ENCODE assay signal across 8 cellular contexts in the genomic region with DNA sequence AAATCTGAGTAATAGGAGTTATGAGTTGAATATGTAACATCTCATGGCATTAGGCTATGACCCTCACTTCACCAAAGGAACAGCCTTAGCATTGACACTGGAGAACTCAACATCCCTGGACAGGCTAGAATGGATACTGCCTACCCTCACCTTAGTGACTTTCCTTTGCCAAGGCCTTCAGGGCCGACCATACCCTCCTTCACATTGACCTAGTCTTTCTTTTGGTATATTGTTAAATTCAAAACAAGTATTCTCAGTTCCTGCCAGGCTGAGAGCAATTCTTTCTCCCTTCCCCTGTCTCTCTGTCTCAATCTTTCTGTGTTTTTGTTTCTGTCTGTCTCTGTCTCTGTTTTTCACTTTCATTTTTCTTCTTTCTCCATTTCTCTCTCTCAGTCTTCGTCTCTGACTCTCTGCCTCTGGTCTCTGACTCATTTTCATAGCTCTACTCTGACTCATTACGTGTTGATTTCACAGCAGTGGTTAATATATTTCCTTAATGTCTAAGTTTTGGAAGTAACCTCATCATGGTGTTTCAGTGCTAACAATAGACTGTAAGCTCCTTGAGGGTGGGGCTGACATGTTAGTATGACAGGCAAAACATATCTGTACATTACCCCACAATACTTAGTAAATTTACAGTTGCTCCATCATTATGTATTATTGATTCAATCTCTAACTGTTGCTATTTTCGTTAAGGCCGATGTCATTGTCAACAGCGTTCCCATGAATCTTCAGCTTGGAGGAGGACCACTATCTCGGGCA. TPM values are rescaled to one million over a fixed set of nuclear protein-coding genes. Genes with fewer than 3 reads are reported as not detected.
A peak's percentile ranks its signal among the peaks of the same experiment; 100 is the strongest.
DNase-seq lines count a peak whose midpoint lies in the region; ATAC-seq and TF ChIP-seq lines count a peak whose summit lies in the region.

No MANE protein-coding gene starts in this region.

- H2AFZ ChIP-seq in fibroblast of lung (ENCODE audit: low read length), result peak overlapping the region; percentile 98

- no peaks in the 10 kb centered on the region for H3K27me3 ChIP-seq in fibroblast of lung (ENCODE audit: control insufficient read depth, insufficient read depth, low read length)

- H3K9me3 ChIP-seq in fibroblast of lung (ENCODE audit: control insufficient read depth, insufficient read depth, low read depth, low read length), result no peaks in the 10 kb centered on the region

- no peaks in the 10 kb centered on the region for H4K20me1 ChIP-seq in fibroblast of lung (ENCODE audit: control insufficient read depth, extremely low read depth, insufficient read depth, low read length)

- in situ Hi-C loops in G401 (cut with HindIII; ENCODE audit: low sequenced_read_pairs), result no loop called here

- H3K79me2 ChIP-seq in fibroblast of lung (ENCODE audit: control insufficient read depth, insufficient read depth, low read length), result no peaks in the 10 kb centered on the region

- peak; percentile 3 for DNase-seq in stimulated activated CD4-positive, alpha-beta T cell treated with anti-CD3 and anti-CD28 coated beads, Interleukin-2, amount 100 ng/mL, for 4 hours (ENCODE audit: low read depth)
- no peak for DNase-seq in stimulated activated CD4-positive, alpha-beta T cell treated with anti-CD3 and anti-CD28 coated beads, Interleukin-1b, Interleukin-23, amount 100 ng/mL, for 48 hours
- DNase-seq in RKO (ENCODE audit: low spot score) (peak; percentile 90), fibroblast of lung (ENCODE audit: low read depth in 2 of 2) (peak; percentile 83 to 84), left colon (no peak), G401 (ENCODE audit: low spot score) (no peak)
- no peak for DNase-seq in effector CD8-positive, alpha-beta T cell (lab: John Stamatoyannopoulos, UW)

- peaks cover 2% of the 10 kb centered on the region for H3K4me1 ChIP-seq in fibroblast of lung (ENCODE audit: control insufficient read depth, extremely low read depth, insufficient read depth, low read length)

- no peak for TF ChIP-seq CTCF in fibroblast of lung (conservative IDR thresholded peaks at IDR 0.05 in 1 of 2, IDR thresholded peaks at IDR 0.05 in 1 of 2; ENCODE audit: low read depth in 1 of 2, low read length in 2 of 2)

- intact Hi-C loops in left colon (cut with DNase I, micrococcal nuclease), result no loop called here

- ATAC-seq in HG02885 (IDR thresholded peaks at IDR 0.05; ENCODE audit: poor library complexity, unreplicated experiment) (peak; percentile 96), left colon (no peak)

- no peak overlapping the region for H3K4me3 ChIP-seq in fibroblast of lung (replicated peaks in 1 of 4; ENCODE audit: control extremely low read depth in 1 of 4, insufficient read depth in 1 of 4, low read depth in 3 of 4, low read length in 4 of 4)

- H3K4me2 ChIP-seq in fibroblast of lung (ENCODE audit: extremely low read depth, insufficient read depth, low read length), result peak overlapping the region; percentile 59

- H3K9ac ChIP-seq in fibroblast of lung (ENCODE audit: insufficient read depth, low read length), result peak overlapping the region; percentile 26

- peak overlapping the region; percentile 68 for H3K27ac ChIP-seq in fibroblast of lung (ENCODE audit: insufficient read depth, low read length)

- no peaks in the 10 kb centered on the region for H3K36me3 ChIP-seq in fibroblast of lung (ENCODE audit: control insufficient read depth, insufficient read depth, low read length)

RNA-seq across cellular contexts. Expression of a gene that starts 32.5 kb away (rescaled TPM):
- total RNA-seq in fibroblast of lung (0.26 and 1.2 TPM in 2 replicates), left colon (1 to 10 TPM in 1 of 2 donors, under 1 TPM in 1; 0.70 to 1.4 TPM)
- polyA plus RNA-seq in fibroblast of lung, result 0.62 and 0.70 TPM in 2 replicates
- polyA plus RNA-seq in fibroblast of lung (2012), result 0.20 and 0.23 TPM in 2 replicates
- not detected in 2 replicates for polyA minus RNA-seq in fibroblast of lung (ENCODE audit: low replicate concordance)
- not detected in 2 replicates for total RNA-seq in G401 (2014; rRNA removed; shearing (Covaris generic))

RNA-seq across cellular contexts. Expression of a gene that starts 45.8 kb away (rescaled TPM):
- total RNA-seq in fibroblast of lung (24.4 and 31.9 TPM in 2 replicates), left colon (10 to 100 TPM; 43.9 to 60.5 TPM)
- polyA plus RNA-seq in fibroblast of lung, result 14.5 and 15.9 TPM in 2 replicates
- polyA plus RNA-seq in fibroblast of lung (2012), result 13.7 and 17.6 TPM in 2 replicates
- 14.6 and 14.7 TPM in 2 replicates for polyA minus RNA-seq in fibroblast of lung (ENCODE audit: low replicate concordance)
- total RNA-seq in G401 (2014; rRNA removed; shearing (Covaris generic)), result 4.9 and 5.3 TPM in 2 replicates

RNA-seq across cellular contexts. Expression of a gene that starts 45.9 kb away (rescaled TPM):
- 44.2 and 56.0 TPM in 2 replicates for total RNA-seq in fibroblast of lung
- polyA plus RNA-seq in fibroblast of lung, result 39.2 and 50.0 TPM in 2 replicates
- polyA plus RNA-seq in fibroblast of lung (2012), result 22.5 and 26.1 TPM in 2 replicates
- 6.4 and 10.7 TPM in 2 replicates for polyA minus RNA-seq in fibroblast of lung (ENCODE audit: low replicate concordance)
- 10 to 100 TPM; 22.4 to 48.2 TPM for total RNA-seq in left colon
- total RNA-seq in G401 (2014; rRNA removed; shearing (Covaris generic)), result 3.8 and 4.1 TPM in 2 replicates

Comparison
In these comparisons a context has a peak if more than half of its experiments do, and no peak if none do; other contexts are left out.
1. DNase-seq: peak in stimulated activated CD4-positive, alpha-beta T cell treated with anti-CD3 and anti-CD28 coated beads, Interleukin-2, amount 100 ng/mL, for 4 hours (single experiment), RKO (single experiment) and fibroblast of lung (2 of 2); none in stimulated activated CD4-positive, alpha-beta T cell treated with anti-CD3 and anti-CD28 coated beads, Interleukin-1b, Interleukin-23, amount 100 ng/mL, for 48 hours (single experiment), left colon (0 of 2), effector CD8-positive, alpha-beta T cell (single experiment) and G401 (single experiment).